2 cellular contexts compared by ENCODE assay signal in the genomic region with DNA sequence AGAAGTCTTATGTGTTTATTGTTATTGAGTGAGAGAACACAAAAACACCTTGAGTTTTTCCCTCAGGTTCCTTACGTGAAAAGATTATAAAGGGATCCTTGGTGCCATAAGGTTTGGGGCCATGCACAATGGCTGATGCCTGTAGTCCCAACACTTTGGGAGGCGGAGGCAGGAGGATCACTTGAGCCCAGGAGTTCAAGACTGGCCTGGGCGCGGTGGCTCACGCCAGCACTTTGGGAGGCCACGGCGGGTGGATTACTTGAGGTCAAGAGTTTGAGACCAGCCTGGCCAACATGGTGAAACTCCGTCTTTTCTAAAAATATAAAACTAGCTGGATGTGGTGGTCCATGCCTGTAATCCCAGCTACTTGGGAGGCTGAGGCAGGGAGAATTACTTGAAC.
TF ChIP-seq lines count a peak whose summit lies in the region.

No MANE protein-coding gene starts in this region.

TF ChIP-seq in GM12891, 5 proteins besides CTCF, POLR2A, EP300 and RAD21:
- TF ChIP-seq POLR2AphosphoS5 (IDR thresholded peaks at IDR 0.05; ENCODE audit: low read depth, low read length), result peak; percentile 13; the same call in 1 of the 2 replicates
- no peak for TF ChIP-seq POU2F2 (IDR thresholded peaks at IDR 0.05; ENCODE audit: low read depth, low read length)

TF ChIP-seq in K562, 482 proteins besides CTCF, POLR2A, EP300 and RAD21:
- TF ChIP-seq POLR2AphosphoS2 (IDR thresholded peaks at IDR 0.05; ENCODE audit: low read length), result 0 out of 2 replicates have a peak, but pooled peaks have one; percentile 2
- TF ChIP-seq, protein P1, sequence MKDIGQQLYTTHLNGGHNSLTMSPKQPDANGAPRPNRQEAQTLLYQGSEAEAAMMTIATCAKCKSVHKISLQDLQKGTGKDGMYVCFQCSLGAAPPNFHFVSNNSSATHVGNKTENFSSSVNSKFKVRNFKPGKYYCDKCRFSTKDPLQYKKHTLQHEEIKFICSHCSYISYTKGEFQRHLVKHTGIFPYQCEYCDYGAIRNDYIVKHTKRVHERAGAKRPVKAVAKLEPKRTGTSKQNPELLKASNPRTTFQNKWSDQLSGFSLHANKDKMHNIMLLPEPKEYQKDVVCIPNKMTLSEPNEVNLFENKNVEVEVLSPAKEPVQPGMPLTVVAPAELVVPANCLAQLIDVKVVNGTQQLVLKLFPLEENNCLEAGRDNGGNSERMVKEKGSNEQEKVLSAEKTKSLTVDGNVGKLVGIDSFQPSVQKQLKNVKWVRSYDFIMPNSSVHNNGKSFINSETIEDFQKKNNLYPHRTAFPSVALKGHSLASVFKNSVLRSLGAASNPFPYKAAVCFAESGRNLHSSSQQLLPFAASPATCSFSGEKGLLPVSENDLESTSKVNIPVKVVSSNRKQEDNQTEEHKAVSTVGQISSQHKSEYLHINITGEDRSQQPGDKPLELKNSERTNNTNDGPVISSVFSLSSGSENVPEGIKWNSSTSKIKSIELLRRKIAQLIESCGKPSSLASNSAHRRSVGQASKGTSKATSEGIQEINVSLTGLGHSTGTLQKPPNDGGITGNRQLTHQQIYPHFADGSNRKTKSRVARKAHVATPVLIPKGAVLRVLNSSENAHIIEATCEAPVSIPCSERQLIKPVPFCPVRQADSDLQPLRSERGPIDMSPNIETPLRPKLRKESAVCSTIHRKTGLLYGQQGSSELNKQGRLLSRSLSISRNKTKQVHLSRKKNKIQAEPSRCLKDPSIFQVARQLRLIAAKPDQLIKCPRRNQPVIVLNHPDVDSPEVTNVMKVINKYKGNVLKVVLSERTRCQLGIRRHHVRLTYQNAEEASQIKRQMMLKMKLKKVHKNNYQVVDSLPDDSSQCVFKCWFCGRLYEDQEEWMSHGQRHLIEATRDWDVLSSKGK (CRISPR knock-in tag; IDR thresholded peaks at IDR 0.05), result no peak
- no peak for TF ChIP-seq FOXA3 (CRISPR knock-in tag; conservative IDR thresholded peaks at IDR 0.05 in 1 of 2, IDR thresholded peaks at IDR 0.05 in 1 of 2)
- no peak for TF ChIP-seq GATA2 (CRISPR knock-in tag; IDR thresholded peaks at IDR 0.05)
- TF ChIP-seq SUPT5H (IDR thresholded peaks at IDR 0.05), result 0 out of 2 replicates have a peak, but pooled peaks have one; percentile 13
